1 cellular context compared by ENCODE assay signal in the genomic region with DNA sequence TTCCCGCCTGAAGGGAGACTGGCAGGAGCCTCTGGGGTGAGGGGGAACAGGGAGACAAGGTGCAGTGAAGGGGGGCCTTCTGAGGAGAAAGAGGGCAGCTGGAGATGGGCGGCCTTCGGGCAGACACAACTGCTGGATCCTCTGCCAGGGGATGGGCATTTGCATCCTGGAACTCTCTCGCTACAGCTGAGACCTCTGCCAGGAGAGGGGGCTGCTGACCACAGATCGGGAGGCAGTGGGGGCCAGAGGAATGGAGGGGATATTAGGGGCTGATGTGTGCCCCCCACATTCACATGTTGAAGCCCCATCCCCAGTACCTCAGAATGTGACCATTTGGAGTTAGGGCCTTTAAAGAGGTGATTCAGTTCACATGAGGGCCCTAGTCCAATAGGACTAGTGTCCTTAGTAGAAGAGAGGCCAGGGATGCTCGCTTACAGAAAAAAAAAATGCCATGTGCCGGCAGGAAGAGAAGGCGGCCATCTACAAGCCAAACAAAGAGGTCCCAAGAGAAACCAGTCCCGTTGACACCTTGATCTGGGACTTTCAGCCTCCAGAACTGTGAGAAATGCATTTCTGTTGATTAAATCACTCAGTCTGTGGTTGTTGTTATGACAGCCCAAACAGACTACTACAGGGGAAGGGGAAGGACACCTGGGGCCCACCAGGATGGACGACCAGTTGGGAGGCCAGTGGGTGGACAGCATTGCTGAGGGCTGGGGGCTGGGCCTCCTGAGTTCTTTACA.
TF ChIP-seq lines count a peak whose summit lies in the region.

No MANE protein-coding gene starts in this region.

TF ChIP-seq in WTC11, 78 proteins besides CTCF, POLR2A, EP300 and RAD21:
- TF ChIP-seq, protein P1, sequence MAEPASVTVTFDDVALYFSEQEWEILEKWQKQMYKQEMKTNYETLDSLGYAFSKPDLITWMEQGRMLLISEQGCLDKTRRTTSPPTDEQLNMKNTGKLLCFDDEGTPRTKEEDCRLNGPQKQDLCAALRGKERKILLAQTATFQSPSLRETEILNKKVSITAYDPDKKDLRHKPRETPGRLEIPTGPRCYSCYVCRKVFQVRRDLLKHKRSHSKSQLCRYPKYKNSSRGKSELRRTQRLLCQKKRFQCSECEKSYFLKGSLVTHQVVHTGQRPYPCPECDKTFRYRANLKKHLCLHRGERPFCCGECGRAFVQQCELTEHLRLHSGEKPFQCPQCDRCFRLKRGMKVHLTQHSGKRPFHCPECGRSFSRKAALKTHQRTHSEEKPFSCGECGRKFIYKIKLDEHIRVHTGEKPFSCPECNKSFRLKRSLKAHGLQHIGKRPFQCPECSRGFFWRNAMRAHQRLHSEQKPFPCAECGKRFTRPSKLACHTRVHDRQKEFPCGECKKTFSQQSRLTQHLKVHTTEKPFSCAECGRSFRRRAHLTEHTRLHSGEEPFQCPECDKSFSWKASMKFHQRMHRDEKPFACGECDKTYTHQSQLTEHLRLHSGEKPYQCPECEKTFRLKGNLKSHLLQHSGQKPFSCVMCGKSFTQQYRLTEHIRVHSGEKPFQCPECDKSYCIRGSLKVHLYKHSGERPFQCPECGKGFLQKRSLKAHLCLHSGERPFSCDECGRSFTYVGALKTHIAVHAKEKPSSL (CRISPR knock-in tag; conservative IDR thresholded peaks at IDR 0.05) = no peak
- TF ChIP-seq OVOL2 (CRISPR knock-in tag; IDR thresholded peaks at IDR 0.05; ENCODE audit: borderline replicate concordance) (no peak), ZNF423 (CRISPR knock-in tag; IDR thresholded peaks at IDR 0.05) (no peak), NR1H2 (CRISPR knock-in tag; IDR thresholded peaks at IDR 0.05) (no peak), RELA (CRISPR knock-in tag; IDR thresholded peaks at IDR 0.05; ENCODE audit: borderline replicate concordance) (no peak), RORB (CRISPR knock-in tag; IDR thresholded peaks at IDR 0.05) (no peak), NR3C1 (CRISPR knock-in tag; conservative IDR thresholded peaks at IDR 0.05; ENCODE audit: low read depth) (no peak)
- TF ChIP-seq, protein P2, sequence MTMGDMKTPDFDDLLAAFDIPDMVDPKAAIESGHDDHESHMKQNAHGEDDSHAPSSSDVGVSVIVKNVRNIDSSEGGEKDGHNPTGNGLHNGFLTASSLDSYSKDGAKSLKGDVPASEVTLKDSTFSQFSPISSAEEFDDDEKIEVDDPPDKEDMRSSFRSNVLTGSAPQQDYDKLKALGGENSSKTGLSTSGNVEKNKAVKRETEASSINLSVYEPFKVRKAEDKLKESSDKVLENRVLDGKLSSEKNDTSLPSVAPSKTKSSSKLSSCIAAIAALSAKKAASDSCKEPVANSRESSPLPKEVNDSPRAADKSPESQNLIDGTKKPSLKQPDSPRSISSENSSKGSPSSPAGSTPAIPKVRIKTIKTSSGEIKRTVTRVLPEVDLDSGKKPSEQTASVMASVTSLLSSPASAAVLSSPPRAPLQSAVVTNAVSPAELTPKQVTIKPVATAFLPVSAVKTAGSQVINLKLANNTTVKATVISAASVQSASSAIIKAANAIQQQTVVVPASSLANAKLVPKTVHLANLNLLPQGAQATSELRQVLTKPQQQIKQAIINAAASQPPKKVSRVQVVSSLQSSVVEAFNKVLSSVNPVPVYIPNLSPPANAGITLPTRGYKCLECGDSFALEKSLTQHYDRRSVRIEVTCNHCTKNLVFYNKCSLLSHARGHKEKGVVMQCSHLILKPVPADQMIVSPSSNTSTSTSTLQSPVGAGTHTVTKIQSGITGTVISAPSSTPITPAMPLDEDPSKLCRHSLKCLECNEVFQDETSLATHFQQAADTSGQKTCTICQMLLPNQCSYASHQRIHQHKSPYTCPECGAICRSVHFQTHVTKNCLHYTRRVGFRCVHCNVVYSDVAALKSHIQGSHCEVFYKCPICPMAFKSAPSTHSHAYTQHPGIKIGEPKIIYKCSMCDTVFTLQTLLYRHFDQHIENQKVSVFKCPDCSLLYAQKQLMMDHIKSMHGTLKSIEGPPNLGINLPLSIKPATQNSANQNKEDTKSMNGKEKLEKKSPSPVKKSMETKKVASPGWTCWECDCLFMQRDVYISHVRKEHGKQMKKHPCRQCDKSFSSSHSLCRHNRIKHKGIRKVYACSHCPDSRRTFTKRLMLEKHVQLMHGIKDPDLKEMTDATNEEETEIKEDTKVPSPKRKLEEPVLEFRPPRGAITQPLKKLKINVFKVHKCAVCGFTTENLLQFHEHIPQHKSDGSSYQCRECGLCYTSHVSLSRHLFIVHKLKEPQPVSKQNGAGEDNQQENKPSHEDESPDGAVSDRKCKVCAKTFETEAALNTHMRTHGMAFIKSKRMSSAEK (CRISPR knock-in tag; IDR thresholded peaks at IDR 0.05; ENCODE audit: borderline replicate concordance) = no peak
- TF ChIP-seq, protein P3, sequence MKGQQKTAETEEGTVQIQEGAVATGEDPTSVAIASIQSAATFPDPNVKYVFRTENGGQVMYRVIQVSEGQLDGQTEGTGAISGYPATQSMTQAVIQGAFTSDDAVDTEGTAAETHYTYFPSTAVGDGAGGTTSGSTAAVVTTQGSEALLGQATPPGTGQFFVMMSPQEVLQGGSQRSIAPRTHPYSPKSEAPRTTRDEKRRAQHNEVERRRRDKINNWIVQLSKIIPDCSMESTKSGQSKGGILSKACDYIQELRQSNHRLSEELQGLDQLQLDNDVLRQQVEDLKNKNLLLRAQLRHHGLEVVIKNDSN (CRISPR knock-in tag; IDR thresholded peaks at IDR 0.05) = no peak
TF ChIP-seq in WTC11: peak in this region for 0.
